27 cellular contexts compared by ENCODE assay signal in genomic region chr12:65459545-65459944, GRCh38.
"Had no signal": no experiment of that assay in that cellular context is flagged by ENCODE, and none has a peak within 500 bp of the region (broad histone marks: within the 10 kb centered on the region; RNA-seq: fewer than 3 reads in every experiment).

No MANE protein-coding gene starts in this region.

- H3K36me3 Mint-ChIP-seq: naive thymus-derived CD4-positive, alpha-beta T cell; stimulated activated effector memory CD8-positive, alpha-beta T cell treated with anti-CD3 and anti-CD28 coated beads, Interleukin-12 subunit alpha, Interleukin-12 subunit beta, amount 100 ng/mL, for 72 hours; type B pancreatic cell had no signal

- H3K79me2 ChIP-seq: parathyroid adenoma had no signal

- H3K9me3 ChIP-seq: left lung, lower lobe of right lung, mucosa of descending colon, neutrophil, psoas muscle, sigmoid colon, tibial nerve, uterus had no signal

- DNase-seq: hippocampal formation; kidney glomerular epithelial cell; left cardiac atrium; left lung; lower lobe of right lung; mammary epithelial cell; midbrain; mucosa of descending colon; naive thymus-derived CD4-positive, alpha-beta T cell; occipital lobe; psoas muscle; sigmoid colon; spleen; stimulated activated CD4-positive, alpha-beta T cell treated with anti-CD3 and anti-CD28 coated beads, Interleukin-4, amount 100 ng/mL, for 24 hours; stimulated activated naive CD4-positive, alpha-beta T cell; substantia nigra; uterus had no signal

- H3K4me3 ChIP-seq: left lung, lower lobe of right lung, mucosa of descending colon, neural progenitor cell, psoas muscle, sigmoid colon, spleen, tibial nerve, uterus had no signal

- H3K9me3 Mint-ChIP-seq: natural killer cell treated with Interleukin-12 subunit alpha and Interleukin-12 subunit beta and Interleukin-15 and Interleukin-18, amount 100 ng/mL, for 72 hours; neural progenitor cell; stimulated activated naive CD8-positive, alpha-beta T cell treated with anti-CD3 and anti-CD28 coated beads, Interleukin-15, Interleukin-2, amounts not matched to agents 100 ng/mL and 50 ng/mL, for 24 hours; type B pancreatic cell had no signal

- H3K27ac ChIP-seq: left lung, lower lobe of right lung, neural progenitor cell, neutrophil, parathyroid adenoma, psoas muscle, sigmoid colon, spleen, tibial nerve, uterus had no signal

- FAIRE-seq: keratinocyte, small intestine had no signal

- H3K4me2 ChIP-seq: neural progenitor cell had no signal

- H3K4me1 ChIP-seq: left lung, lower lobe of right lung, parathyroid adenoma, psoas muscle, spleen, tibial nerve, uterus had no signal

- H3K9ac ChIP-seq: neural progenitor cell, parathyroid adenoma had no signal

- ATAC-seq: left cardiac atrium; left lung; lower lobe of right lung; mucosa of descending colon; naive thymus-derived CD4-positive, alpha-beta T cell; natural killer cell treated with Interleukin-12 subunit alpha and Interleukin-12 subunit beta and Interleukin-15 and Interleukin-18, amount 100 ng/mL, for 72 hours; psoas muscle; stimulated activated effector memory CD8-positive, alpha-beta T cell treated with anti-CD3 and anti-CD28 coated beads, Interleukin-12 subunit alpha, Interleukin-12 subunit beta, amount 100 ng/mL, for 72 hours had no signal

- H3K27me3 Mint-ChIP-seq: naive thymus-derived CD4-positive, alpha-beta T cell; stimulated activated naive CD8-positive, alpha-beta T cell treated with anti-CD3 and anti-CD28 coated beads, Interleukin-15, Interleukin-2, amounts not matched to agents 100 ng/mL and 50 ng/mL, for 24 hours; type B pancreatic cell had no signal

- H3K36me3 ChIP-seq: lower lobe of right lung, neural progenitor cell, uterus had no signal

- H3K27me3 ChIP-seq: left lung, neural progenitor cell, neutrophil, sigmoid colon, spleen, tibial nerve, uterus had no signal

- H3K4me1 Mint-ChIP-seq: naive thymus-derived CD4-positive, alpha-beta T cell; stimulated activated effector memory CD8-positive, alpha-beta T cell treated with anti-CD3 and anti-CD28 coated beads, Interleukin-12 subunit alpha, Interleukin-12 subunit beta, amount 100 ng/mL, for 72 hours had no signal

- H3K27ac Mint-ChIP-seq: naive thymus-derived CD4-positive, alpha-beta T cell; natural killer cell treated with Interleukin-12 subunit alpha and Interleukin-12 subunit beta and Interleukin-15 and Interleukin-18, amount 100 ng/mL, for 72 hours; neural progenitor cell; stimulated activated effector memory CD8-positive, alpha-beta T cell treated with anti-CD3 and anti-CD28 coated beads, Interleukin-12 subunit alpha, Interleukin-12 subunit beta, amount 100 ng/mL, for 72 hours; stimulated activated naive CD8-positive, alpha-beta T cell treated with anti-CD3 and anti-CD28 coated beads, Interleukin-15, Interleukin-2, amounts not matched to agents 100 ng/mL and 50 ng/mL, for 24 hours; type B pancreatic cell had no signal

- H2AFZ ChIP-seq: neural progenitor cell, parathyroid adenoma had no signal

- H3K4me3 Mint-ChIP-seq: naive thymus-derived CD4-positive, alpha-beta T cell; natural killer cell treated with Interleukin-12 subunit alpha and Interleukin-12 subunit beta and Interleukin-15 and Interleukin-18, amount 100 ng/mL, for 72 hours; neural progenitor cell; stimulated activated effector memory CD8-positive, alpha-beta T cell treated with anti-CD3 and anti-CD28 coated beads, Interleukin-12 subunit alpha, Interleukin-12 subunit beta, amount 100 ng/mL, for 72 hours; stimulated activated naive CD8-positive, alpha-beta T cell treated with anti-CD3 and anti-CD28 coated beads, Interleukin-15, Interleukin-2, amounts not matched to agents 100 ng/mL and 50 ng/mL, for 24 hours; type B pancreatic cell had no signal
